ENCODE assay signal across 8 cellular contexts in genomic region chr16:58249388-58249779, GRCh38. TPM values are rescaled to one million over a fixed set of nuclear protein-coding genes. Genes with fewer than 3 reads are reported as not detected.
DNase-seq lines count a peak whose midpoint lies in the region; ATAC-seq and TF ChIP-seq lines count a peak whose summit lies in the region.

No MANE protein-coding gene starts in this region.

- H3K9me3 ChIP-seq in CD4-positive, alpha-beta T cell (ENCODE audit: control insufficient read depth, low read length) = no peaks in the 10 kb centered on the region
- H3K9me3 ChIP-seq in endocrine pancreas (ENCODE audit: control insufficient read depth, low read length) (no peaks in the 10 kb centered on the region), neural cell (ENCODE audit: low read length) (no peaks in the 10 kb centered on the region)

- no peaks in the 10 kb centered on the region for H3F3A ChIP-seq in neural cell (ENCODE audit: insufficient read depth, low read length, poor library complexity, severe bottlenecking)

- no peak for ATAC-seq in CD4-positive, alpha-beta T cell (ENCODE audit: poor library complexity)
- ATAC-seq in HG03135 (IDR thresholded peaks at IDR 0.05; ENCODE audit: unreplicated experiment) = no peak

- H3K9ac ChIP-seq in endocrine pancreas (ENCODE audit: control insufficient read depth, insufficient read depth, low read length) = no peak overlapping the region
- H3K9ac ChIP-seq in neural cell (ENCODE audit: low read length) = peak overlapping the region; percentile 66

- no peak overlapping the region for H3K27ac ChIP-seq in CD4-positive, alpha-beta T cell (ENCODE audit: low read depth, low read length)
- no peak overlapping the region for H3K27ac ChIP-seq in neural cell (ENCODE audit: low read length)

- H3K36me3 ChIP-seq in endocrine pancreas (ENCODE audit: control insufficient read depth, insufficient read depth, low read length) (no peaks in the 10 kb centered on the region), neural cell (ENCODE audit: insufficient read depth, low read length) (no peaks in the 10 kb centered on the region)

- intact Hi-C loops in CD4-positive, alpha-beta T cell (cut with DNase I, micrococcal nuclease) = loop anchor here in 1 of 2 experiments (2.0 to 5.0 kb wide), 4 partner anchors 51 to 383 kb away; partner anchors contain the start of genes CSNK2A2, USB1 and ZNF319

- TF ChIP-seq CTCF in CD4-positive, alpha-beta T cell (IDR thresholded peaks at IDR 0.05) = no peak
- no peak for TF ChIP-seq CTCF in neural cell (IDR thresholded peaks at IDR 0.05; ENCODE audit: poor library complexity, severe bottlenecking)

- POLR2A ChIA-PET in CD4-positive, alpha-beta T cell (lab: Charles Lee) = interaction anchor here (0.9 to 1.8 kb wide), 4 partner anchors 11 to 120 kb away, joined by 3 to 4 read pairs (median 4); partner anchors contain the start of gene CFAP20

- no peak overlapping the region for H3K27ac Mint-ChIP-seq in CD4-positive, alpha-beta T cell

- no peak for DNase-seq in CD4-positive, alpha-beta T cell
- peak; percentile 31 for DNase-seq in NCI-H69 (lab: John Stamatoyannopoulos, UW)
- no peak for DNase-seq in AG08395 (ENCODE audit: low spot score)
- DNase-seq in epidermal melanocyte (ENCODE audit: insufficient read length, low spot score) = no peak
- DNase-seq in NCI-H526 treated with DMSO at 0.1 percent for 48 hours (lab: John Stamatoyannopoulos, UW) = no peak

- H4K20me1 ChIP-seq in neural cell (ENCODE audit: insufficient read depth) = no peaks in the 10 kb centered on the region

- TF ChIP-seq EP300 in neural cell (conservative IDR thresholded peaks at IDR 0.05; ENCODE audit: poor library complexity, severe bottlenecking) = no peak

- no peaks in the 10 kb centered on the region for H3K36me3 Mint-ChIP-seq in CD4-positive, alpha-beta T cell (ENCODE audit: low read depth)

- TF ChIP-seq RAD21 in neural cell (conservative IDR thresholded peaks at IDR 0.05) = no peak

- peaks cover 14% of the 10 kb centered on the region for H3K4me1 Mint-ChIP-seq in CD4-positive, alpha-beta T cell (ENCODE audit: low read depth)

- peaks cover 13% of the 10 kb centered on the region for H3K27me3 Mint-ChIP-seq in CD4-positive, alpha-beta T cell

- H3K4me3 ChIP-seq in endocrine pancreas (ENCODE audit: control insufficient read depth, insufficient read depth, low read length) = peak overlapping the region; percentile 83
- H3K4me3 ChIP-seq in neural cell (ENCODE audit: low read length) = peak overlapping the region; percentile 81

- peak overlapping the region; percentile 84 for H3K4me3 Mint-ChIP-seq in CD4-positive, alpha-beta T cell

- no peaks in the 10 kb centered on the region for H3K79me2 ChIP-seq in neural cell (replicated peaks; ENCODE audit: insufficient read depth, low read length)

- no peaks in the 10 kb centered on the region for H3K9me2 ChIP-seq in neural cell (ENCODE audit: insufficient read depth, low read length)

- peak overlapping the region; percentile 57 for H3K4me2 ChIP-seq in neural cell (ENCODE audit: low read length)

- no peaks in the 10 kb centered on the region for H3K9me3 Mint-ChIP-seq in CD4-positive, alpha-beta T cell

- no peaks in the 10 kb centered on the region for H3K27me3 ChIP-seq in CD4-positive, alpha-beta T cell (ENCODE audit: control insufficient read depth, insufficient read depth, low read length)
- H3K27me3 ChIP-seq in endocrine pancreas (ENCODE audit: control insufficient read depth, insufficient read depth, low read length) (no peaks in the 10 kb centered on the region), neural cell (ENCODE audit: insufficient read depth, low read depth, low read length) (no peaks in the 10 kb centered on the region)

- H3K4me1 ChIP-seq in endocrine pancreas (ENCODE audit: control insufficient read depth, insufficient read depth, low read length) = no peaks in the 10 kb centered on the region

- CTCF ChIA-PET in CD4-positive, alpha-beta T cell (lab: Charles Lee) = interaction anchor here (0.6 kb wide), 1 partner anchor 113 kb away, joined by 3 read pairs; no protein-coding TSS in a partner anchor

- no peak overlapping the region for H2AFZ ChIP-seq in neural cell (ENCODE audit: low read depth, low read length)

TF ChIP-seq in neural cell, 6 proteins besides CTCF, POLR2A, EP300 and RAD21:
- no peak for TF ChIP-seq REST (IDR thresholded peaks at IDR 0.05; ENCODE audit: borderline replicate concordance)
- no peak for TF ChIP-seq SMC3 (conservative IDR thresholded peaks at IDR 0.05; ENCODE audit: poor library complexity)
- TF ChIP-seq MXI1 (conservative IDR thresholded peaks at IDR 0.05; ENCODE audit: poor library complexity, severe bottlenecking) = no peak
- no peak for TF ChIP-seq EZH2 (IDR thresholded peaks at IDR 0.05; ENCODE audit: borderline replicate concordance, insufficient read depth, low read length, poor library complexity, severe bottlenecking)
- TF ChIP-seq POLR2AphosphoS5 (IDR thresholded peaks at IDR 0.05) = no peak
- TF ChIP-seq TAF1 (IDR thresholded peaks at IDR 0.05; ENCODE audit: low read depth) = no peak

RNA-seq across cellular contexts. Expression of gene PRSS54, which starts 45.4 kb away (rescaled TPM):
- total RNA-seq in CD4-positive, alpha-beta T cell = not detected
- polyA plus RNA-seq in neural cell = not detected in 2 replicates
- polyA minus RNA-seq in neural cell = not detected in 2 replicates

RNA-seq across cellular contexts. Expression of gene CSNK2A2, which starts 51.5 kb away (rescaled TPM):
- total RNA-seq in CD4-positive, alpha-beta T cell = 10 to 100 TPM; 49.0 to 51.0 TPM
- polyA plus RNA-seq in neural cell = 36.7 and 38.4 TPM in 2 replicates
- polyA minus RNA-seq in neural cell = 38.0 and 54.4 TPM in 2 replicates
